4 cellular contexts compared by ENCODE assay signal in genomic region chr5:171384416-171384815, GRCh38. TPM values are rescaled to one million over a fixed set of nuclear protein-coding genes. Genes with fewer than 3 reads are reported as not detected.
"Had no signal": no experiment of that assay in that cellular context is flagged by ENCODE, and none has a peak within 500 bp of the region (broad histone marks: within the 10 kb centered on the region; RNA-seq: fewer than 3 reads in every experiment).

No MANE protein-coding gene starts in this region.

RNA-seq across cellular contexts. Expression of gene FGF18, which starts 35.0 kb away (rescaled TPM):
- total RNA-seq: activated B cell treated with CpG ODN at 0.5 μM for 24 hours; activated CD8-positive, alpha-beta memory T cell treated with anti-CD3 and anti-CD28 coated beads, Interleukin-2, amount 10 ng/mL, durations not matched to agents 7 days and 5 days; activated T-helper 2 cell treated with anti-CD3 and anti-CD28 coated beads, Interferon-gamma antibody, Interleukin-2, Interleukin-4, amounts not matched to agents 10 μg/mL and 5 μg/mL and 100 μg/mL, durations not matched to agents 14 hours and 24 hours and 36 hours; bronchial epithelial cell had no signal
